Comparison of ENCODE assay signal across 8 cellular contexts in genomic region chr7:88217675-88218427, GRCh38. TPM values are rescaled to one million over a fixed set of nuclear protein-coding genes. Genes with fewer than 3 reads are reported as not detected.
DNase-seq lines count a peak whose midpoint lies in the region; ATAC-seq and TF ChIP-seq lines count a peak whose summit lies in the region.

No MANE protein-coding gene starts in this region.

- ATAC-seq in HG03108 (IDR thresholded peaks at IDR 0.05; ENCODE audit: unreplicated experiment), result peak; percentile 79
- no peak for ATAC-seq in Right ventricle myocardium superior (ENCODE audit: poor library complexity)

- no peak overlapping the region for H2AFZ ChIP-seq in hepatocyte

- no peak for DNase-seq in SK-N-MC (ENCODE audit: low read depth, low spot score)
- DNase-seq in hepatocyte (ENCODE audit: low spot score), result no peak
- DNase-seq in Right ventricle myocardium superior, result no peak
- no peak for DNase-seq in testis

- TF ChIP-seq POLR2A in GM19099 (IDR thresholded peaks at IDR 0.05; ENCODE audit: extremely low read depth, insufficient read length, low read depth) (peak; percentile 26), testis (IDR thresholded peaks at IDR 0.05) (no peak)

- peaks cover 0 to 6% (median 0%) of the 10 kb centered on the region in 11 experiments; a peak in 1 of 22 replicates for H3K27me3 ChIP-seq in BLaER1 treated with 17β-estradiol and CSF1 and Interleukin-3, amounts not matched to agents 10 nM and 100 nM
- no peaks in the 10 kb centered on the region for H3K27me3 ChIP-seq in hepatocyte
- H3K27me3 ChIP-seq in testis, result no peaks in the 10 kb centered on the region

- H4K20me1 ChIP-seq in BLaER1 treated with 17β-estradiol and CSF1 and Interleukin-3, amounts not matched to agents 10 nM and 100 nM, result peaks cover 17 to 51% (median 30%) of the 10 kb centered on the region in 11 experiments; a peak in 18 of 22 replicates
- peaks cover 5% of the 10 kb centered on the region for H4K20me1 ChIP-seq in hepatocyte (ENCODE audit: insufficient read depth, poor library complexity, severe bottlenecking)

- H3K36me3 ChIP-seq in BLaER1 treated with 17β-estradiol and CSF1 and Interleukin-3, amounts not matched to agents 10 nM and 100 nM, result peaks cover 42 to 48% (median 46%) of the 10 kb centered on the region in 11 experiments
- H3K36me3 ChIP-seq in SK-N-MC (ENCODE audit: insufficient read depth, low read length) (peaks cover 29% of the 10 kb centered on the region), hepatocyte (replicated peaks; ENCODE audit: insufficient read depth, low read depth) (no peaks in the 10 kb centered on the region), urinary bladder (ENCODE audit: insufficient read depth) (peaks cover 3% of the 10 kb centered on the region), testis (ENCODE audit: low read depth, missing control alignments) (no peaks in the 10 kb centered on the region)

- 27% methylated on average over 1 of the region's 1 CpG for WGBS in hepatocyte (ENCODE audit: low lambda C conversion rate, missing lambda C conversion rate)
- WGBS in urinary bladder, result 43% methylated on average over 1 of the region's 1 CpG
- 26 to 30% methylated on average over 1 of the region's 1 CpG for WGBS in testis, 2 donors

- H3K9me3 ChIP-seq in BLaER1 treated with 17β-estradiol and CSF1 and Interleukin-3, amounts not matched to agents 10 nM and 100 nM (replicated peaks in 1 of 11), result no peaks in the 10 kb centered on the region
- no peaks in the 10 kb centered on the region for H3K9me3 ChIP-seq in SK-N-MC (ENCODE audit: low read depth, low read length)
- no peaks in the 10 kb centered on the region for H3K9me3 ChIP-seq in hepatocyte (ENCODE audit: low read depth)
- no peaks in the 10 kb centered on the region for H3K9me3 ChIP-seq in testis

- peak overlapping the region; percentile 65 to 92 (median 86); a peak in 19 of 20 replicates for H3K4me3 ChIP-seq in BLaER1 treated with 17β-estradiol and CSF1 and Interleukin-3, amounts not matched to agents 10 nM and 100 nM
- H3K4me3 ChIP-seq in SK-N-MC (peak overlapping the region; percentile 99), hepatocyte (no peak overlapping the region), urinary bladder (ENCODE audit: low read depth, low read length) (peak overlapping the region; percentile 92), testis (no peak overlapping the region)

- H3K9ac ChIP-seq in BLaER1 treated with 17β-estradiol and CSF1 and Interleukin-3, amounts not matched to agents 10 nM and 100 nM, result peak overlapping the region; percentile 92 to 99 (median 96); a peak in 19 of 22 replicates
- H3K9ac ChIP-seq in SK-N-MC (ENCODE audit: insufficient read length), result no peak overlapping the region

- peak overlapping the region; percentile 92 to 97 (median 95); a peak in 21 of 22 replicates for H3K27ac ChIP-seq in BLaER1 treated with 17β-estradiol and CSF1 and Interleukin-3, amounts not matched to agents 10 nM and 100 nM
- H3K27ac ChIP-seq in SK-N-MC (no peak overlapping the region), hepatocyte (no peak overlapping the region), urinary bladder (ENCODE audit: low read depth) (no peak overlapping the region), testis (no peak overlapping the region)

- H3K79me2 ChIP-seq in hepatocyte, result peaks cover 58% of the 10 kb centered on the region

- H3K9me2 ChIP-seq in hepatocyte (replicated peaks; ENCODE audit: insufficient read depth), result no peaks in the 10 kb centered on the region

- TF ChIP-seq CTCF in hepatocyte (IDR thresholded peaks at IDR 0.05; ENCODE audit: poor library complexity) (no peak), testis (IDR thresholded peaks at IDR 0.05) (no peak)

- H3K4me2 ChIP-seq in BLaER1 treated with 17β-estradiol and CSF1 and Interleukin-3, amounts not matched to agents 10 nM and 100 nM, result peak overlapping the region; percentile 84 to 97 (median 89)
- peak overlapping the region; percentile 79 for H3K4me2 ChIP-seq in hepatocyte

- H3K4me1 ChIP-seq in BLaER1 treated with 17β-estradiol and CSF1 and Interleukin-3, amounts not matched to agents 10 nM and 100 nM, result peaks cover 17 to 26% (median 24%) of the 10 kb centered on the region in 10 experiments
- H3K4me1 ChIP-seq in hepatocyte (ENCODE audit: insufficient read depth) (no peaks in the 10 kb centered on the region), urinary bladder (ENCODE audit: insufficient read depth) (no peaks in the 10 kb centered on the region), testis (peaks cover 4% of the 10 kb centered on the region)

- intact Hi-C loops in Right ventricle myocardium superior (cut with DNase I) (no loop called here), testis (cut with DNase I; ENCODE audit: low total_unique reads) (no loop called here)

RNA-seq across cellular contexts. Expression of gene SRI, which starts 2.0 kb away (rescaled TPM):
- 111 and 116 TPM in 2 replicates for total RNA-seq in hepatocyte
- 213 and 228 TPM in 2 replicates for polyA plus RNA-seq in hepatocyte
- 92.9 TPM for total RNA-seq in urinary bladder
- 88.1 TPM for polyA plus RNA-seq in urinary bladder
- total RNA-seq in Right ventricle myocardium superior, result 82.5 TPM
- total RNA-seq in testis, result 10 to 100 TPM; 53.1 to 67.8 TPM
- polyA plus RNA-seq in testis (ENCODE audit: insufficient read depth, low read depth, low replicate concordance), result 96.1 TPM

Comparison
In these comparisons a context has a peak if more than half of its experiments do, and no peak if none do; other contexts are left out.
1. H3K27ac ChIP-seq: peak in BLaER1 treated with 17β-estradiol and CSF1 and Interleukin-3, amounts not matched to agents 10 nM and 100 nM (11 of 11); none in SK-N-MC (single experiment), hepatocyte (single experiment), urinary bladder (single experiment) and testis (0 of 2).
2. H3K4me3 ChIP-seq: peak in BLaER1 treated with 17β-estradiol and CSF1 and Interleukin-3, amounts not matched to agents 10 nM and 100 nM (10 of 10), SK-N-MC (single experiment) and urinary bladder (single experiment); none in hepatocyte (single experiment) and testis (0 of 2).